Comparison of ENCODE assay signal across 2 cellular contexts in genomic region chr16:56645838-56646237, GRCh38.
TF ChIP-seq lines count a peak whose summit lies in the region.

No MANE protein-coding gene starts in this region.

TF ChIP-seq in Ishikawa, 13 proteins besides CTCF, POLR2A, EP300 and RAD21:
- TF ChIP-seq REST (IDR thresholded peaks at IDR 0.05; ENCODE audit: low read depth) (peak; percentile 70), YY1 (IDR thresholded peaks at IDR 0.05; ENCODE audit: low read depth) (no peak), TAF1 (IDR thresholded peaks at IDR 0.05; ENCODE audit: low read depth) (no peak)
- TF ChIP-seq, protein P1, sequence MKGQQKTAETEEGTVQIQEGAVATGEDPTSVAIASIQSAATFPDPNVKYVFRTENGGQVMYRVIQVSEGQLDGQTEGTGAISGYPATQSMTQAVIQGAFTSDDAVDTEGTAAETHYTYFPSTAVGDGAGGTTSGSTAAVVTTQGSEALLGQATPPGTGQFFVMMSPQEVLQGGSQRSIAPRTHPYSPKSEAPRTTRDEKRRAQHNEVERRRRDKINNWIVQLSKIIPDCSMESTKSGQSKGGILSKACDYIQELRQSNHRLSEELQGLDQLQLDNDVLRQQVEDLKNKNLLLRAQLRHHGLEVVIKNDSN (IDR thresholded peaks at IDR 0.05) = no peak

TF ChIP-seq in GM12878, 131 proteins besides CTCF, POLR2A, EP300 and RAD21:
- TF ChIP-seq MEF2A (IDR thresholded peaks at IDR 0.05; ENCODE audit: insufficient read depth, low read depth, low read length) (no peak), REST (IDR thresholded peaks at IDR 0.05; ENCODE audit: low read depth, low read length) (peak; percentile 20; the same call in 1 of the 2 replicates), SUPT20H (IDR thresholded peaks at IDR 0.05; ENCODE audit: borderline replicate concordance, control insufficient read depth, low read depth, low read length) (no peak)
